1 cellular context compared by ENCODE assay signal in the genomic region with DNA sequence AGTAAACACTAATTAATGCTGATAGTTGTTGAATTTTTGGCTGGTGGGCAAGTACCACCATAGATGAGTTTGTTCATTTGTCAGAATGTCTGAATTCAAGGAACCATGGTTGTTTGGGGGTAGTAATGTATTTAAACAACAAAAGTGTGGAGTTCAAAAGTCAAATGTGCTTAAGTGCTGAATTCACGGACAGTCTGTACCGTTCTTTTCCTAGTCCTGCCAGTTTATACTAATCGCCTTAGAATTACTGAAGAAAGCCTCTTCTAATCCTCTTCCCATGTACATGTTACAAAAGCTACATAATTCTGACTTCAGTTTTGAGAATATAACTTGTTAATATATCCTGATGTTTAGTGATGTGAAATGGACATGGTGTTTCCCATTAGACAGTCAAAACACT.
TF ChIP-seq lines count a peak whose summit lies in the region.

No MANE protein-coding gene starts in this region.

TF ChIP-seq in IMR-90, 13 proteins besides CTCF, POLR2A, EP300 and RAD21:
- TF ChIP-seq MXI1 (IDR thresholded peaks at IDR 0.05; ENCODE audit: borderline replicate concordance, low read depth, low read length) (no peak), RFX5 (IDR thresholded peaks at IDR 0.05; ENCODE audit: low read depth, low read length) (no peak), CEBPB (IDR thresholded peaks at IDR 0.05; ENCODE audit: low read depth, low read length) (no peak)
